Comparison of ENCODE assay signal across 10 cellular contexts in the genomic region with DNA sequence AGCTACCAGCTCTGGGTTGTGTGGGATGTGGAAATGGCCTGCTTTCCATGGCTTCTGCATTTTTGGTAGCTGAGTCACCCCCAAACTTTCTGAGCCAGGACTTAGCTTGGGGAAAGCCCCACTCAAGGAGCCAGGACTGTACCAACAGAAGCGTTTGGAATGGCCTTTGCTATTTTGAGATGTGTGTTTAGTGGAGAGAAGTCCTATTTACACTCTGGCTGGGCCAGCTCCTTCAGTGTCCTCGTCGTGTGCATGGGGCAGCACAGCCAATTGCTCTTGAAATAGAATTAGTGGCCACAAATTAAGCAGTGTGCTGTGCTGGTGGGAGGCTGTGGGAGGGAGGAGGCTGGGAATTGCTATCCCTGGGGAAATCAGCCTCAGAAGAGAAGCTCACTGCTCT. TPM values are rescaled to one million over a fixed set of nuclear protein-coding genes. Genes with fewer than 3 reads are reported as not detected.
DNase-seq lines count a peak whose midpoint lies in the region; FAIRE-seq and TF ChIP-seq lines count a peak whose summit lies in the region.
"Had no signal": no experiment of that assay in that cellular context is flagged by ENCODE, and none has a peak within 500 bp of the region (broad histone marks: within the 10 kb centered on the region; RNA-seq: fewer than 3 reads in every experiment).

No MANE protein-coding gene starts in this region.

- H3K4me3 ChIP-seq in cardiac fibroblast (replicated peaks in 1 of 2; ENCODE audit: low read depth in 2 of 2, low read length in 2 of 2) = no peak overlapping the region
- H3K4me3 ChIP-seq in tibial artery = no peak overlapping the region

- no peak for FAIRE-seq in frontal cortex (lab: Jason Lieb, UNC)
- FAIRE-seq: islet of Langerhans had no signal

- peak overlapping the region; percentile 25 to 34 for H3K27ac ChIP-seq in tibial artery

- intact Hi-C loops in tibial artery (cut with DNase I; ENCODE audit: low total_unique reads) = no loop called here

- H3K36me3 ChIP-seq in tibial artery = peaks cover 0 to 6% (median 0%) of the 10 kb centered on the region in 3 donors

- no peaks in the 10 kb centered on the region for H3K27me3 ChIP-seq in tibial artery

- H3K9me3 ChIP-seq in tibial artery = no peaks in the 10 kb centered on the region

- peak; percentile 85 for DNase-seq in HT1080 (ENCODE audit: low read depth)
- peak; percentile 95 for DNase-seq in cardiac fibroblast (ENCODE audit: low read depth in 2 of 2)
- peak; percentile 95 for DNase-seq in kidney glomerular epithelial cell (lab: John Stamatoyannopoulos, UW)
- peak; percentile 62 to 82 for DNase-seq in tibial artery
- no peak for DNase-seq in NCI-H524 (lab: John Stamatoyannopoulos, UW)
- no peak for DNase-seq in UCSD-AML1 (lab: John Stamatoyannopoulos, UW; ENCODE audit: unreplicated experiment)
- no peak for DNase-seq in frontal cortex (ENCODE audit: low spot score in 2 of 2)
- DNase-seq in SIG-M5 (lab: John Stamatoyannopoulos, UW) = no peak
- DNase-seq: activated CD4-positive, alpha-beta T cell treated with anti-CD3 and anti-CD28 coated beads, Interleukin-2, amount 50 U/mL, for 48 hours had no signal

- H3K4me1 ChIP-seq in tibial artery = peaks cover 0 to 32% (median 21%) of the 10 kb centered on the region in 4 donors

- TF ChIP-seq CTCF in cardiac fibroblast (IDR thresholded peaks at IDR 0.05; ENCODE audit: low read depth, low read length) (no peak), tibial artery (IDR thresholded peaks at IDR 0.05) (no peak)

RNA-seq across cellular contexts. Expression of a gene that starts 51.6 kb away (rescaled TPM):
- total RNA-seq in HT1080 (2014; rRNA removed; shearing (Covaris generic)) = 0.43 and 0.51 TPM in 2 replicates
- 1.2 and 1.3 TPM in 2 replicates for polyA plus RNA-seq in HT1080 (2015; cell fraction: cytosol; rRNA removed)
- polyA plus RNA-seq in HT1080 (2015; cell fraction: nucleus; rRNA removed) = 5.0 and 6.8 TPM in 2 replicates
- total RNA-seq in frontal cortex = 0.82 TPM

Comparison
In these comparisons a context has a peak if more than half of its experiments do, and no peak if none do; other contexts are left out.
1. DNase-seq: peak in HT1080 (single experiment), cardiac fibroblast (2 of 2), kidney glomerular epithelial cell (single experiment) and tibial artery (2 of 2); none in NCI-H524 (0 of 2), UCSD-AML1 (single experiment), frontal cortex (0 of 2) and SIG-M5 (single experiment).